25 cellular contexts compared by ENCODE assay signal in genomic region chr16:65538945-65539344, GRCh38.
DNase-seq lines count a peak whose midpoint lies in the region; FAIRE-seq and TF ChIP-seq lines count a peak whose summit lies in the region.
"Had no signal": no experiment of that assay in that cellular context is flagged by ENCODE, and none has a peak within 500 bp of the region (broad histone marks: within the 10 kb centered on the region; RNA-seq: fewer than 3 reads in every experiment).

No MANE protein-coding gene starts in this region.

- H3K9me3 ChIP-seq in smooth muscle cell (replicated peaks; ENCODE audit: low read depth) (no peaks in the 10 kb centered on the region), A673 (ENCODE audit: low read depth, low read length, poor library complexity, severe bottlenecking) (no peaks in the 10 kb centered on the region)
- H3K9me3 ChIP-seq: HAP-1, pancreas, upper lobe of left lung had no signal

- no peak for FAIRE-seq in GM12892 (lab: Jason Lieb, UNC)
- FAIRE-seq: endometrium, pancreas had no signal

- H3K36me3 ChIP-seq in smooth muscle cell (ENCODE audit: low read depth) (no peaks in the 10 kb centered on the region), A673 (ENCODE audit: insufficient read depth, low read length, poor library complexity, severe bottlenecking) (no peaks in the 10 kb centered on the region)
- H3K36me3 ChIP-seq: HAP-1, pancreas, upper lobe of left lung, WERI-Rb-1 had no signal

- CTCF ChIA-PET in A673 (lab: Charles Lee): no interaction called here

- no peak overlapping the region for H3K4me3 ChIP-seq in fibroblast of mammary gland (ENCODE audit: control insufficient read depth, low read depth, low read length)
- H3K4me3 ChIP-seq in smooth muscle cell: no peak overlapping the region
- H3K4me3 ChIP-seq in A673 (ENCODE audit: low read depth, low read length, poor library complexity, severe bottlenecking): no peak overlapping the region
- H3K4me3 ChIP-seq: HAP-1, pancreas, upper lobe of left lung had no signal

- no peak for TF ChIP-seq CTCF in fibroblast of mammary gland (conservative IDR thresholded peaks at IDR 0.05; ENCODE audit: control insufficient read depth, insufficient read depth, low read depth, low read length)
- TF ChIP-seq CTCF in smooth muscle cell (IDR thresholded peaks at IDR 0.05; ENCODE audit: borderline replicate concordance, insufficient read depth, poor library complexity, severe bottlenecking): no peak
- no peak for TF ChIP-seq CTCF in A673 (conservative IDR thresholded peaks at IDR 0.05; ENCODE audit: low read depth, low read length)

- no peaks in the 10 kb centered on the region for H3K79me2 ChIP-seq in smooth muscle cell (ENCODE audit: low read depth)

- no peak overlapping the region for H3K9ac ChIP-seq in smooth muscle cell (ENCODE audit: low read depth)

- BruUV-seq in A673 (replicated peaks; lab: Mats Ljungman, UMichigan): no TSS peak

- TF ChIP-seq POLR2A in GM12892 (IDR thresholded peaks at IDR 0.05; ENCODE audit: low read depth, low read length): no peak

- H3K27ac ChIP-seq in smooth muscle cell (ENCODE audit: low read depth) (peak overlapping the region; percentile 45), A673 (ENCODE audit: low read depth, low read length, poor library complexity, severe bottlenecking) (no peak overlapping the region)
- H3K27ac ChIP-seq: pancreas, upper lobe of left lung, WERI-Rb-1 had no signal

- DNase-seq in GM04503 (ENCODE audit: low read depth) (peak; percentile 47), amniotic epithelial cell (ENCODE audit: low read depth) (peak; percentile 20), fibroblast of mammary gland (ENCODE audit: low read depth) (peak; percentile 51), smooth muscle cell (lab: John Stamatoyannopoulos, UW; ENCODE audit: unreplicated experiment) (no peak), A673 (ENCODE audit: low spot score) (no peak), GM12892 (ENCODE audit: insufficient read length) (no peak), HPDE6-E6E7 (ENCODE audit: extremely low spot score) (no peak)
- DNase-seq: activated CD4-positive, alpha-beta T cell treated with anti-CD3 and anti-CD28 coated beads for 48 hours; activated effector memory CD4-positive, alpha-beta T cell treated with anti-CD3 and anti-CD28 coated beads, Interleukin-2, amount 50 U/mL, for 16 hours; activated T-cell treated with anti-CD3 and anti-CD28 coated beads, Interleukin-2, amount 50 U/mL, for 1 hour; aorta; CD4-positive, CD25-positive, alpha-beta regulatory T cell; DMS79 treated with DMSO at 0.1 percent for 48 hours; GF-D8; immature natural killer cell; NCI-H146; NCI-H2107; pancreas; SHP77 treated with DMSO at 0.1 percent for 48 hours; stimulated activated naive CD4-positive, alpha-beta T cell; T-helper 9 cell; upper lobe of left lung; WERI-Rb-1 had no signal

- peak overlapping the region; percentile 32 for H2AFZ ChIP-seq in smooth muscle cell (ENCODE audit: low read depth)

- H3K27me3 ChIP-seq in smooth muscle cell (ENCODE audit: low read depth) (no peaks in the 10 kb centered on the region), A673 (replicated peaks; ENCODE audit: insufficient read depth, low read depth, low read length, poor library complexity) (no peaks in the 10 kb centered on the region)
- H3K27me3 ChIP-seq: pancreas, upper lobe of left lung had no signal

- 39% methylated on average over 3 of the region's 3 CpGs for WGBS in smooth muscle cell (ENCODE audit: low lambda C conversion rate)

- H3K4me2 ChIP-seq in smooth muscle cell: peak overlapping the region; percentile 39

- POLR2A ChIA-PET in A673 (lab: Charles Lee; ENCODE audit: low non-redundant PET): interaction anchor here (0.7 kb wide), 1 partner anchor 276 kb away, joined by 4 read pairs; no protein-coding TSS in a partner anchor

- no peaks in the 10 kb centered on the region for H3K4me1 ChIP-seq in smooth muscle cell (ENCODE audit: low read depth)
- H3K4me1 ChIP-seq in A673 (ENCODE audit: insufficient read depth, low read length, poor library complexity, severe bottlenecking): peaks cover 31% of the 10 kb centered on the region
- H3K4me1 ChIP-seq: HAP-1, pancreas, upper lobe of left lung had no signal

- intact Hi-C loops in A673 (cut with micrococcal nuclease; ENCODE audit: unreplicated experiment): no loop called here

- no peaks in the 10 kb centered on the region for H4K20me1 ChIP-seq in smooth muscle cell (ENCODE audit: low read depth)

- H3F3A ChIP-seq in smooth muscle cell (ENCODE audit: low read depth): no peaks in the 10 kb centered on the region

Comparison
In these comparisons a context has a peak if more than half of its experiments do, and no peak if none do; other contexts are left out.
1. DNase-seq: peak in GM04503 (single experiment), amniotic epithelial cell (single experiment) and fibroblast of mammary gland (single experiment); none in smooth muscle cell (single experiment), A673 (single experiment), GM12892 (single experiment) and HPDE6-E6E7 (single experiment).